Comparison of ENCODE assay signal across 8 cellular contexts in genomic region chr2:46229134-46230063, GRCh38.
DNase-seq lines count a peak whose midpoint lies in the region; ATAC-seq and TF ChIP-seq lines count a peak whose summit lies in the region.

No MANE protein-coding gene starts in this region.

- no peak overlapping the region for H3K4me3 Mint-ChIP-seq in activated CD4-positive, alpha-beta T cell treated with anti-CD3 and anti-CD28 coated beads for 36 hours

- intact Hi-C loops in activated CD4-positive, alpha-beta T cell treated with anti-CD3 and anti-CD28 coated beads for 36 hours (cut with DNase I, micrococcal nuclease) = loop anchor here in 1 of 2 experiments (1.0 to 5.0 kb wide), 3 partner anchors 10 to 162 kb away; partner anchors contain the start of gene EPAS1
- intact Hi-C loops in vagina (cut with DNase I) = no loop called here

- H3K4me1 ChIP-seq in vagina = peaks cover 5% of the 10 kb centered on the region

- no peaks in the 10 kb centered on the region for H3K36me3 Mint-ChIP-seq in activated CD4-positive, alpha-beta T cell treated with anti-CD3 and anti-CD28 coated beads for 36 hours (ENCODE audit: low read depth)

- POLR2A ChIA-PET in activated CD4-positive, alpha-beta T cell treated with anti-CD3 and anti-CD28 coated beads for 36 hours (lab: Charles Lee) = interaction anchor here (0.6 to 1.3 kb wide), 3 partner anchors 10 to 1613 kb away, joined by 3 to 5 read pairs (median 5); no protein-coding TSS in a partner anchor

- no peaks in the 10 kb centered on the region for H3K27me3 Mint-ChIP-seq in activated CD4-positive, alpha-beta T cell treated with anti-CD3 and anti-CD28 coated beads for 36 hours

- CTCF ChIA-PET in activated CD4-positive, alpha-beta T cell treated with anti-CD3 and anti-CD28 coated beads for 36 hours (lab: Charles Lee) = interaction anchor here (0.9 to 1.4 kb wide), 5 partner anchors 25 to 207 kb away, joined by 3 to 6 read pairs (median 4); no protein-coding TSS in a partner anchor

- no peak for TF ChIP-seq POLR2A in vagina (IDR thresholded peaks at IDR 0.05)

- no peak overlapping the region for H3K27ac ChIP-seq in vagina

- no peaks in the 10 kb centered on the region for H3K9me3 ChIP-seq in vagina

- peak; percentile 76 for ATAC-seq in activated CD4-positive, alpha-beta T cell treated with anti-CD3 and anti-CD28 coated beads for 36 hours
- peak; percentile 71 for ATAC-seq in HG02571 (IDR thresholded peaks at IDR 0.05; ENCODE audit: unreplicated experiment)

- peak overlapping the region; percentile 68 for H3K27ac Mint-ChIP-seq in activated CD4-positive, alpha-beta T cell treated with anti-CD3 and anti-CD28 coated beads for 36 hours

- peaks cover 42% of the 10 kb centered on the region for H3K4me1 Mint-ChIP-seq in activated CD4-positive, alpha-beta T cell treated with anti-CD3 and anti-CD28 coated beads for 36 hours

- TF ChIP-seq CTCF in fibroblast of pulmonary artery (IDR thresholded peaks at IDR 0.05; ENCODE audit: low read length, missing control alignments) (no peak), vagina (IDR thresholded peaks at IDR 0.05) (no peak)

- H3K36me3 ChIP-seq in vagina = no peaks in the 10 kb centered on the region

- H3K4me3 ChIP-seq in fibroblast of pulmonary artery (replicated peaks; ENCODE audit: low read depth, low read length) = no peak overlapping the region
- no peak overlapping the region for H3K4me3 ChIP-seq in vagina

- no peaks in the 10 kb centered on the region for H3K9me3 Mint-ChIP-seq in activated CD4-positive, alpha-beta T cell treated with anti-CD3 and anti-CD28 coated beads for 36 hours (ENCODE audit: low read depth)

- peak; percentile 39 for DNase-seq in activated CD4-positive, alpha-beta T cell treated with anti-CD3 and anti-CD28 coated beads for 36 hours
- no peak for DNase-seq in activated CD4-positive, alpha-beta T cell treated with anti-CD3 and anti-CD28 coated beads for 1 hour
- DNase-seq in NCI-H345 (lab: John Stamatoyannopoulos, UW) = peak; percentile 62
- DNase-seq in fibroblast of pulmonary artery (ENCODE audit: low read depth) = peak; percentile 45
- no peak for DNase-seq in SHP77 (lab: John Stamatoyannopoulos, UW)
- no peak for DNase-seq in vagina (ENCODE audit: extremely low spot score in 2 of 2)
- no peak for DNase-seq in SKM-1 (lab: John Stamatoyannopoulos, UW; ENCODE audit: unreplicated experiment)

- no peaks in the 10 kb centered on the region for H3K27me3 ChIP-seq in vagina

Comparison
In these comparisons a context has a peak if more than half of its experiments do, and no peak if none do; other contexts are left out.
1. DNase-seq: peak in activated CD4-positive, alpha-beta T cell treated with anti-CD3 and anti-CD28 coated beads for 36 hours (single experiment), NCI-H345 (single experiment) and fibroblast of pulmonary artery (single experiment); none in activated CD4-positive, alpha-beta T cell treated with anti-CD3 and anti-CD28 coated beads for 1 hour (single experiment), SHP77 (0 of 2), vagina (0 of 2) and SKM-1 (single experiment).